8 cellular contexts compared by ENCODE assay signal in the genomic region with DNA sequence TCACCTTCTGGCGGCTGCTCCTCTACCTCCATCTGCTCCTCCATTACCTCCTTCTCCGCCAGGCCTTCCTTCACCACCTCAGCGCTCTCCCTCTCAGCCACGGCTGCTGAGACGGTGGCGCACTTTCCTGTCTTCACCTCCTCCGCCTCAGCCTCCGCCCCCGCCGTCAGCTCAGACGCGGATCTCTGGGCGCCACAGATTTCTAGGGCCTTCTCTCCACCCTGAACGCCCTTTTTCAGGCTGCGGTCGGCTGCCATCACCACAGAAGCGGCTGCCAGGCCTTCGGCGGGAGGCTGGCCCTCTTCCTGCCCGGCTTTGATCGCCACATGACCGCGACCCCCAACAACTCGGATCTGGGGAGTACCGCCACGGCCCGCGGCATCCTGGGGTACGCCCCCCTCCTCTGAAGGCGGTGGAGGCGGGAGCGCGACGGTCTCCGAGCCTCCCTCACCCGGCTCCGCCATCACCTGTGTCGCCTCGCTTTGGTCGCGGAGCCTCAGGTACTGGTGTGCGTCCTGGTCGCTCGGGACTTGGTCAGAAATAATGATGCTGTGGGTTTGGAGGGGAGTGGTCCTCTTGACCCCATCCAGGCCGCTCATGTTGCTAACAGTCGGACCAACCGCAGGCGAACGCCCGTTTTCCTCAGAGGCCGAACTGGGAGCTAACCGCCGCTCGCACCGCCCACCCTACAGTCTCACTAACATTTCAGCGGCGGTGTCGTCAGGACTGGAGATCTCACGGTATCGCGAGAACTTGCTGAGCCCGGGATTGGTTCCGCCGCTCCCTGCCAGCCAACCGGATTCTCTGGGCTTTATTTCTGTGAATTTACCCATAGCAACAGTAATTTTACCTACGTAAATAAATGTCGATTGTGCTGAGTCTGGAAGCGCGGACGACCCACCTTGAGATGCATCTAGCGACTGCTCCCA. TPM values are rescaled to one million over a fixed set of nuclear protein-coding genes. Genes with fewer than 3 reads are reported as not detected.
DNase-seq lines count a peak whose midpoint lies in the region; ATAC-seq and TF ChIP-seq lines count a peak whose summit lies in the region.

A gene (minus strand): TSS at position 699 of the 929 bp plus-strand sequence. CDS start 100 bp downstream, at position 599.

- POLR2A ChIA-PET in PC-3 (lab: Charles Lee; ENCODE audit: unreplicated experiment), result no interaction called here

- BruUV-seq in PC-3 (replicated peaks; lab: Mats Ljungman, UMichigan), result TSS peak; percentile 67

- H3K4me3 ChIP-seq in PC-3 (ENCODE audit: low read length), result peak within 1 kb of the TSS; percentile 99
- H3K4me3 ChIP-seq in mucosa of descending colon, result peak within 1 kb of the TSS; percentile 89

- H3K9ac ChIP-seq in PC-3 (ENCODE audit: low read length), result peak within 1 kb of the TSS; percentile 94

- H3F3A ChIP-seq in PC-3 (ENCODE audit: low read length, unreplicated experiment), result no peaks in the 10 kb centered on the region

- no peaks in the 10 kb centered on the region for H3K9me3 ChIP-seq in PC-3 (ENCODE audit: low read length)
- H3K9me3 ChIP-seq in mucosa of descending colon, result no peaks in the 10 kb centered on the region

- intact Hi-C loops in PC-3 (cut with micrococcal nuclease), result loop anchor here (5.0 kb wide), 1 partner anchor 62 kb away; no protein-coding TSS in a partner anchor
- intact Hi-C loops in mucosa of descending colon (cut with DNase I, micrococcal nuclease), result loop anchor here in 1 of 2 donors (10.0 kb wide), 1 partner anchor 255 kb away; no protein-coding TSS in a partner anchor

- peaks cover 52% of the 10 kb centered on the region for H3K79me2 ChIP-seq in PC-3 (ENCODE audit: low read length)

- peak within 1 kb of the TSS; percentile 97 for H3K4me2 ChIP-seq in PC-3 (ENCODE audit: low read length)

- CTCF ChIA-PET in PC-3 (lab: Charles Lee), result no interaction called here

- TF ChIP-seq EP300 in Ishikawa (IDR thresholded peaks at IDR 0.05; ENCODE audit: borderline replicate concordance), result no peak

- DNase-seq in DMS153 (lab: John Stamatoyannopoulos, UW) (peak; percentile 94), PC-3 (peak; percentile 95), activated T-cell treated with anti-CD3 and anti-CD28 coated beads for 48 hours (ENCODE audit: low read depth) (peak; percentile 87), epithelial cell of prostate (ENCODE audit: low read depth, low spot score) (peak; percentile 83), mucosa of descending colon (peak; percentile 96 to 98 (median 96))
- peak; percentile 88 for DNase-seq in stimulated activated CD8-positive, alpha-beta memory T cell treated with anti-CD3 and anti-CD28 coated beads, Interleukin-4, amount 100 ng/mL, for 24 hours (ENCODE audit: low read depth)

- H3K27ac ChIP-seq in PC-3 (ENCODE audit: low read length), result peak within 1 kb of the TSS; percentile 77
- H3K27ac ChIP-seq in epithelial cell of prostate, result peak within 1 kb of the TSS; percentile 94

- H2AFZ ChIP-seq in PC-3 (ENCODE audit: low read length), result peak within 1 kb of the TSS; percentile 97

- TF ChIP-seq CTCF in PC-3 (conservative IDR thresholded peaks at IDR 0.05; ENCODE audit: low read depth, low read length), result 0 out of 2 replicates have a peak, but pooled peaks have one; percentile 21
- TF ChIP-seq CTCF in mucosa of descending colon (IDR thresholded peaks at IDR 0.05), result no peak

- H3K36me3 ChIP-seq in PC-3 (ENCODE audit: low read depth, low read length) (no peaks in the 10 kb centered on the region), mucosa of descending colon (ENCODE audit: low read depth) (no peaks in the 10 kb centered on the region)

- ATAC-seq in GM21576 (IDR thresholded peaks at IDR 0.05; ENCODE audit: unreplicated experiment) (peak; percentile 94), PC-3 (peak; percentile 94), mucosa of descending colon (peak; percentile 98)

- no peaks in the 10 kb centered on the region for H3K9me2 ChIP-seq in PC-3 (replicated peaks; ENCODE audit: low read length)

- H4K20me1 ChIP-seq in PC-3 (ENCODE audit: low read length), result peaks cover 34% of the 10 kb centered on the region

- no peaks in the 10 kb centered on the region for H3K27me3 ChIP-seq in PC-3 (ENCODE audit: low read length)

- no peak for TF ChIP-seq RAD21 in Ishikawa (IDR thresholded peaks at IDR 0.05; ENCODE audit: low read depth)

- H3K4me1 ChIP-seq in PC-3 (ENCODE audit: insufficient read depth, low read length) (peaks cover 9% of the 10 kb centered on the region), mucosa of descending colon (ENCODE audit: low read depth) (peaks cover 29% of the 10 kb centered on the region)

TF ChIP-seq in Ishikawa, 13 proteins besides CTCF, POLR2A, EP300 and RAD21:
- TF ChIP-seq, protein P1, sequence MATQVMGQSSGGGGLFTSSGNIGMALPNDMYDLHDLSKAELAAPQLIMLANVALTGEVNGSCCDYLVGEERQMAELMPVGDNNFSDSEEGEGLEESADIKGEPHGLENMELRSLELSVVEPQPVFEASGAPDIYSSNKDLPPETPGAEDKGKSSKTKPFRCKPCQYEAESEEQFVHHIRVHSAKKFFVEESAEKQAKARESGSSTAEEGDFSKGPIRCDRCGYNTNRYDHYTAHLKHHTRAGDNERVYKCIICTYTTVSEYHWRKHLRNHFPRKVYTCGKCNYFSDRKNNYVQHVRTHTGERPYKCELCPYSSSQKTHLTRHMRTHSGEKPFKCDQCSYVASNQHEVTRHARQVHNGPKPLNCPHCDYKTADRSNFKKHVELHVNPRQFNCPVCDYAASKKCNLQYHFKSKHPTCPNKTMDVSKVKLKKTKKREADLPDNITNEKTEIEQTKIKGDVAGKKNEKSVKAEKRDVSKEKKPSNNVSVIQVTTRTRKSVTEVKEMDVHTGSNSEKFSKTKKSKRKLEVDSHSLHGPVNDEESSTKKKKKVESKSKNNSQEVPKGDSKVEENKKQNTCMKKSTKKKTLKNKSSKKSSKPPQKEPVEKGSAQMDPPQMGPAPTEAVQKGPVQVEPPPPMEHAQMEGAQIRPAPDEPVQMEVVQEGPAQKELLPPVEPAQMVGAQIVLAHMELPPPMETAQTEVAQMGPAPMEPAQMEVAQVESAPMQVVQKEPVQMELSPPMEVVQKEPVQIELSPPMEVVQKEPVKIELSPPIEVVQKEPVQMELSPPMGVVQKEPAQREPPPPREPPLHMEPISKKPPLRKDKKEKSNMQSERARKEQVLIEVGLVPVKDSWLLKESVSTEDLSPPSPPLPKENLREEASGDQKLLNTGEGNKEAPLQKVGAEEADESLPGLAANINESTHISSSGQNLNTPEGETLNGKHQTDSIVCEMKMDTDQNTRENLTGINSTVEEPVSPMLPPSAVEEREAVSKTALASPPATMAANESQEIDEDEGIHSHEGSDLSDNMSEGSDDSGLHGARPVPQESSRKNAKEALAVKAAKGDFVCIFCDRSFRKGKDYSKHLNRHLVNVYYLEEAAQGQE (IDR thresholded peaks at IDR 0.05; ENCODE audit: low read depth), result no peak
- TF ChIP-seq YY1 (IDR thresholded peaks at IDR 0.05; ENCODE audit: low read depth) (no peak; the same call in 1 of the 2 replicates), TAF1 (IDR thresholded peaks at IDR 0.05; ENCODE audit: low read depth) (peak; percentile 73), NFIC (IDR thresholded peaks at IDR 0.05) (no peak), CREB1 (IDR thresholded peaks at IDR 0.05; ENCODE audit: low read depth) (peak; percentile 49; the same call in 1 of the 2 replicates), EGR1 (IDR thresholded peaks at IDR 0.05) (peak; percentile 34; the same call in 1 of the 2 replicates), ZBTB7A (IDR thresholded peaks at IDR 0.05; ENCODE audit: low read depth) (no peak)
- TF ChIP-seq, protein P2, sequence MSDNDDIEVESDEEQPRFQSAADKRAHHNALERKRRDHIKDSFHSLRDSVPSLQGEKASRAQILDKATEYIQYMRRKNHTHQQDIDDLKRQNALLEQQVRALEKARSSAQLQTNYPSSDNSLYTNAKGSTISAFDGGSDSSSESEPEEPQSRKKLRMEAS (IDR thresholded peaks at IDR 0.05), result peak; percentile 47; the same call in 1 of the 2 replicates

RNA-seq across cellular contexts. Expression of the gene that starts here (rescaled TPM):
- total RNA-seq in PC-3 (2014; rRNA removed), result 35.1 and 38.8 TPM in 2 replicates
- total RNA-seq in mucosa of descending colon, result 100 to 1,000 TPM in 1 of 3 donors, 10 to 100 TPM in 2; 65.5 to 105 (median 67.0) TPM

Comparison
In these comparisons a context has a peak if more than half of its experiments do, and no peak if none do; other contexts are left out.
1. Peak in every context shown above with its lines: DNase-seq, ATAC-seq, H3K4me3 ChIP-seq and H3K27ac ChIP-seq.